22 cellular contexts compared by ENCODE assay signal in the genomic region with DNA sequence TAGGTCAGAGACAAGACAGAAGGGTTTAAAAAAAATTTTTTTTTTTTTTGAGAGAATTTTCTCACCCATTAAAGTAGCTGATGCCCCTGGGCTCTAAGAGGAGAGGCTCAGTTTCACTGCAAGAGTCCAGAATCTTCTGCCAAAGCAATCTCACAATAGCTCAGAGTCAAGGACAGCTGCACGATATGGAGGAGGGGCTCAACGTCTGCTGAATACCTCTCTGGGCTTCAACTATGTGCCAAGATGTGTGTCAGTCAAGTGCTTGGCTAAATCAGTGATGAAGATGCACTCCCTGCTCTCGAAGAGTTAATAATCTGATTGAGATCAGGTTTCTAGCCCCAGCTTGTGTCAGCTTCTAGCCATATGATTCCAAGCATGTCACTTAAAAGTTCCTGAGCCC. TPM values are rescaled to one million over a fixed set of nuclear protein-coding genes. Genes with fewer than 3 reads are reported as not detected.
DNase-seq lines count a peak whose midpoint lies in the region; ATAC-seq, FAIRE-seq and TF ChIP-seq lines count a peak whose summit lies in the region.
"Had no signal": no experiment of that assay in that cellular context is flagged by ENCODE, and none has a peak within 500 bp of the region (broad histone marks: within the 10 kb centered on the region; RNA-seq: fewer than 3 reads in every experiment).

No MANE protein-coding gene starts in this region.

- H2AFZ ChIP-seq in DND-41 (ENCODE audit: low read depth, low read length), result no peak overlapping the region
- H2AFZ ChIP-seq: GM23338 had no signal

- H3K9ac ChIP-seq in DND-41 (ENCODE audit: low read depth, low read length), result no peak overlapping the region

- TF ChIP-seq CTCF in DND-41 (IDR thresholded peaks at IDR 0.05; ENCODE audit: borderline replicate concordance, extremely low read depth, low read length, poor library complexity, severe bottlenecking) (no peak), gastrocnemius medialis (IDR thresholded peaks at IDR 0.05 in 4 of 5, conservative IDR thresholded peaks at IDR 0.05 in 1 of 5) (no peak)

- no peaks in the 10 kb centered on the region for H3K9me3 ChIP-seq in DND-41 (ENCODE audit: insufficient read depth, low read length, severe bottlenecking)
- H3K9me3 ChIP-seq in gastrocnemius medialis, result no peaks in the 10 kb centered on the region
- H3K9me3 ChIP-seq: BE2C had no signal

- no peaks in the 10 kb centered on the region for H3K27me3 ChIP-seq in DND-41 (ENCODE audit: insufficient read depth, low read length, poor library complexity)
- no peaks in the 10 kb centered on the region for H3K27me3 ChIP-seq in gastrocnemius medialis
- H3K27me3 ChIP-seq: BE2C had no signal

- H3K4me3 ChIP-seq in DND-41 (ENCODE audit: low read depth in 1 of 2, low read length in 2 of 2) (no peak overlapping the region), gastrocnemius medialis (peak overlapping the region in 1 of 4 donors; percentile 8)
- H3K4me3 ChIP-seq: GM23338 had no signal

- ATAC-seq in DND-41 (ENCODE audit: insufficient read depth, low read depth) (no peak), left lobe of liver (peak; percentile 31), gastrocnemius medialis (peak; percentile 61 to 82)
- ATAC-seq: GM23338, HCT116, HepG2 had no signal

- no peak overlapping the region for H3K4me2 ChIP-seq in DND-41 (ENCODE audit: insufficient read depth, low read length)
- H3K4me2 ChIP-seq: GM23338 had no signal

- H3K36me3 ChIP-seq in DND-41 (ENCODE audit: insufficient read depth, low read length) (peaks cover 8% of the 10 kb centered on the region; the same call in 1 of the 2 replicates), gastrocnemius medialis (no peaks in the 10 kb centered on the region)
- H3K36me3 ChIP-seq: BE2C had no signal

- intact Hi-C loops in gastrocnemius medialis (cut with DNase I; ENCODE audit: low total_unique reads), result no loop called here

- peak overlapping the region; percentile 47 for H3K27ac ChIP-seq in DND-41 (ENCODE audit: low read length)
- peak overlapping the region in 3 of 4 donors; percentile 26 to 45 (median 33) for H3K27ac ChIP-seq in gastrocnemius medialis

- no peak for FAIRE-seq in HTR-8/SVneo (lab: Jason Lieb, UNC)
- FAIRE-seq: GM12891, GM19239, HepG2 had no signal

- peaks cover 9% of the 10 kb centered on the region; the same call in 1 of the 2 replicates for H4K20me1 ChIP-seq in DND-41 (ENCODE audit: insufficient read depth, low read length)

- peaks cover 95% of the 10 kb centered on the region for H3K79me2 ChIP-seq in DND-41 (ENCODE audit: insufficient read depth, low read length)

- H3K4me1 ChIP-seq in DND-41 (ENCODE audit: insufficient read depth, low read length) (peaks cover 37% of the 10 kb centered on the region), gastrocnemius medialis (peaks cover 27 to 33% of the 10 kb centered on the region in 2 donors)
- H3K4me1 ChIP-seq: BE2C had no signal

- TF ChIP-seq POLR2A in gastrocnemius medialis (IDR thresholded peaks at IDR 0.05), result no peak

- in situ Hi-C loops in gastrocnemius medialis (cut with MboI; ENCODE audit: low sequenced_read_pairs in 4 of 4), result no loop called here

- DNase-seq in NCI-H82 (lab: John Stamatoyannopoulos, UW) (peak; percentile 42), NCI-H82 treated with DMSO at 0.1 percent for 48 hours (lab: John Stamatoyannopoulos, UW; ENCODE audit: unreplicated experiment) (no peak), DND-41 (no peak), left lobe of liver (ENCODE audit: low spot score) (no peak), gastrocnemius medialis (no peak), NCI-H2029 treated with DMSO at 0.1 percent for 48 hours (lab: John Stamatoyannopoulos, UW) (no peak), HTR-8/SVneo (ENCODE audit: insufficient read length, low spot score) (no peak)
- no peak for DNase-seq in activated CD4-positive, alpha-beta T cell treated with anti-CD3 and anti-CD28 coated beads, Interleukin-2, amount 50 U/mL, for 4 hours
- DNase-seq: BE2C; C1 segment of cervical spinal cord; Calu3; CD4-positive, CD25-positive, alpha-beta regulatory T cell; DMS79 treated with DMSO at 0.1 percent for 48 hours; EL; H7; KG1 had no signal

RNA-seq across cellular contexts. Expression of gene KLF12, which starts 46.9 kb away (rescaled TPM):
- 15.7 TPM for total RNA-seq in left lobe of liver
- 1 to 10 TPM; 3.2 to 7.6 (median 5.7) TPM for total RNA-seq in gastrocnemius medialis
- total RNA-seq: G401 had no signal
